In the genomic region with DNA sequence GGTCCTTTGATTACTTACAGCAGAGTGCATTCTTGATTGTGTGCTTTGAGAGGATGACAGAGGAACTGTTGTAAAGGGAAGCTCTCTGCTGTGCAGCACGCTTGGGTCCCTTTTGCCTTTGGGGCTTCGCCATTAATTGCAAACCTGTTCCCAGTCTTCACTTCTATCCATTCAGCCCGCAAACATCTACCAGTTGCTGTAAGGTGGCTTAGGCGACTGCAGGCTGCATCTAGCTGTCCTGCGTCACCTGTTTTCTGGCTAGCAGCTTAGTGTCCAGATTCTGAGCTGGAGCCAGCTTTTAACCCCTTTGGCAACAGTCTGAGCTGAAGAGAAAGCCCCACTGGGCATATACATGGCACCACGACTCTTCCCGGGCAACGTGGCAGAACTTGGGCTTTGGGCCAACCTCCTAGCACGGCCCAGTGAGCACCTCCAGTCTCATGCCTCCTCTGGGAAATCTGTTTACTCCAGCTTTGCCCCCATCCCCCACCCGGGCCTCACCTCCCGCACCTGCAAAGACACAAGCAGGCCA, we compare ENCODE assay signal across 1 cellular context.
TF ChIP-seq lines count a peak whose summit lies in the region.

No MANE protein-coding gene starts in this region.

TF ChIP-seq in HepG2, 621 proteins besides CTCF, POLR2A, EP300 and RAD21 (continued from another document and continues in another):
- TF ChIP-seq ZBED4 (CRISPR knock-in tag; IDR thresholded peaks at IDR 0.05; ENCODE audit: borderline replicate concordance) = peak; percentile 45; the same call in 1 of the 2 replicates
- TF ChIP-seq, protein P1, sequence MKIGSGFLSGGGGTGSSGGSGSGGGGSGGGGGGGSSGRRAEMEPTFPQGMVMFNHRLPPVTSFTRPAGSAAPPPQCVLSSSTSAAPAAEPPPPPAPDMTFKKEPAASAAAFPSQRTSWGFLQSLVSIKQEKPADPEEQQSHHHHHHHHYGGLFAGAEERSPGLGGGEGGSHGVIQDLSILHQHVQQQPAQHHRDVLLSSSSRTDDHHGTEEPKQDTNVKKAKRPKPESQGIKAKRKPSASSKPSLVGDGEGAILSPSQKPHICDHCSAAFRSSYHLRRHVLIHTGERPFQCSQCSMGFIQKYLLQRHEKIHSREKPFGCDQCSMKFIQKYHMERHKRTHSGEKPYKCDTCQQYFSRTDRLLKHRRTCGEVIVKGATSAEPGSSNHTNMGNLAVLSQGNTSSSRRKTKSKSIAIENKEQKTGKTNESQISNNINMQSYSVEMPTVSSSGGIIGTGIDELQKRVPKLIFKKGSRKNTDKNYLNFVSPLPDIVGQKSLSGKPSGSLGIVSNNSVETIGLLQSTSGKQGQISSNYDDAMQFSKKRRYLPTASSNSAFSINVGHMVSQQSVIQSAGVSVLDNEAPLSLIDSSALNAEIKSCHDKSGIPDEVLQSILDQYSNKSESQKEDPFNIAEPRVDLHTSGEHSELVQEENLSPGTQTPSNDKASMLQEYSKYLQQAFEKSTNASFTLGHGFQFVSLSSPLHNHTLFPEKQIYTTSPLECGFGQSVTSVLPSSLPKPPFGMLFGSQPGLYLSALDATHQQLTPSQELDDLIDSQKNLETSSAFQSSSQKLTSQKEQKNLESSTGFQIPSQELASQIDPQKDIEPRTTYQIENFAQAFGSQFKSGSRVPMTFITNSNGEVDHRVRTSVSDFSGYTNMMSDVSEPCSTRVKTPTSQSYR (CRISPR knock-in tag; IDR thresholded peaks at IDR 0.05; ENCODE audit: borderline replicate concordance) = peak; percentile 92
- 0 out of 2 replicates have a peak, but pooled peaks have one; percentile 34 for TF ChIP-seq ATF2 (CRISPR knock-in tag; IDR thresholded peaks at IDR 0.05)
- TF ChIP-seq ARID4A (CRISPR knock-in tag; IDR thresholded peaks at IDR 0.05; ENCODE audit: borderline replicate concordance) = 0 out of 2 replicates have a peak, but pooled peaks have one; percentile 13
- TF ChIP-seq BCL6 (CRISPR knock-in tag; IDR thresholded peaks at IDR 0.05) = 0 out of 2 replicates have a peak, but pooled peaks have one; percentile 18
- TF ChIP-seq, protein P2, sequence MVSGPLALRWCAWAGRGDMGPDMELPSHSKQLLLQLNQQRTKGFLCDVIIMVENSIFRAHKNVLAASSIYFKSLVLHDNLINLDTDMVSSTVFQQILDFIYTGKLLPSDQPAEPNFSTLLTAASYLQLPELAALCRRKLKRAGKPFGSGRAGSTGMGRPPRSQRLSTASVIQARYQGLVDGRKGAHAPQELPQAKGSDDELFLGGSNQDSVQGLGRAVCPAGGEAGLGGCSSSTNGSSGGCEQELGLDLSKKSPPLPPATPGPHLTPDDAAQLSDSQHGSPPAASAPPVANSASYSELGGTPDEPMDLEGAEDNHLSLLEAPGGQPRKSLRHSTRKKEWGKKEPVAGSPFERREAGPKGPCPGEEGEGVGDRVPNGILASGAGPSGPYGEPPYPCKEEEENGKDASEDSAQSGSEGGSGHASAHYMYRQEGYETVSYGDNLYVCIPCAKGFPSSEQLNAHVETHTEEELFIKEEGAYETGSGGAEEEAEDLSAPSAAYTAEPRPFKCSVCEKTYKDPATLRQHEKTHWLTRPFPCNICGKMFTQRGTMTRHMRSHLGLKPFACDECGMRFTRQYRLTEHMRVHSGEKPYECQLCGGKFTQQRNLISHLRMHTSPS (CRISPR knock-in tag; IDR thresholded peaks at IDR 0.05; ENCODE audit: low read depth) = peak; percentile 40; the same call in 1 of the 2 replicates
- 0 out of 2 replicates have a peak, but pooled peaks have one; percentile 15 for TF ChIP-seq ELF1 (CRISPR knock-in tag; IDR thresholded peaks at IDR 0.05)
- peak; percentile 57; the same call in 1 of the 2 replicates for TF ChIP-seq TSC22D2 (CRISPR knock-in tag; IDR thresholded peaks at IDR 0.05; ENCODE audit: borderline replicate concordance)
- peak; percentile 87; the same call in 1 of the 2 replicates for TF ChIP-seq ZNF619 (CRISPR knock-in tag; IDR thresholded peaks at IDR 0.05)
- TF ChIP-seq KAT8 (CRISPR knock-in tag; IDR thresholded peaks at IDR 0.05) = peak; percentile 41; the same call in 1 of the 2 replicates
- TF ChIP-seq FOXO4 (CRISPR knock-in tag; conservative IDR thresholded peaks at IDR 0.05) = no peak
- TF ChIP-seq, protein P3, sequence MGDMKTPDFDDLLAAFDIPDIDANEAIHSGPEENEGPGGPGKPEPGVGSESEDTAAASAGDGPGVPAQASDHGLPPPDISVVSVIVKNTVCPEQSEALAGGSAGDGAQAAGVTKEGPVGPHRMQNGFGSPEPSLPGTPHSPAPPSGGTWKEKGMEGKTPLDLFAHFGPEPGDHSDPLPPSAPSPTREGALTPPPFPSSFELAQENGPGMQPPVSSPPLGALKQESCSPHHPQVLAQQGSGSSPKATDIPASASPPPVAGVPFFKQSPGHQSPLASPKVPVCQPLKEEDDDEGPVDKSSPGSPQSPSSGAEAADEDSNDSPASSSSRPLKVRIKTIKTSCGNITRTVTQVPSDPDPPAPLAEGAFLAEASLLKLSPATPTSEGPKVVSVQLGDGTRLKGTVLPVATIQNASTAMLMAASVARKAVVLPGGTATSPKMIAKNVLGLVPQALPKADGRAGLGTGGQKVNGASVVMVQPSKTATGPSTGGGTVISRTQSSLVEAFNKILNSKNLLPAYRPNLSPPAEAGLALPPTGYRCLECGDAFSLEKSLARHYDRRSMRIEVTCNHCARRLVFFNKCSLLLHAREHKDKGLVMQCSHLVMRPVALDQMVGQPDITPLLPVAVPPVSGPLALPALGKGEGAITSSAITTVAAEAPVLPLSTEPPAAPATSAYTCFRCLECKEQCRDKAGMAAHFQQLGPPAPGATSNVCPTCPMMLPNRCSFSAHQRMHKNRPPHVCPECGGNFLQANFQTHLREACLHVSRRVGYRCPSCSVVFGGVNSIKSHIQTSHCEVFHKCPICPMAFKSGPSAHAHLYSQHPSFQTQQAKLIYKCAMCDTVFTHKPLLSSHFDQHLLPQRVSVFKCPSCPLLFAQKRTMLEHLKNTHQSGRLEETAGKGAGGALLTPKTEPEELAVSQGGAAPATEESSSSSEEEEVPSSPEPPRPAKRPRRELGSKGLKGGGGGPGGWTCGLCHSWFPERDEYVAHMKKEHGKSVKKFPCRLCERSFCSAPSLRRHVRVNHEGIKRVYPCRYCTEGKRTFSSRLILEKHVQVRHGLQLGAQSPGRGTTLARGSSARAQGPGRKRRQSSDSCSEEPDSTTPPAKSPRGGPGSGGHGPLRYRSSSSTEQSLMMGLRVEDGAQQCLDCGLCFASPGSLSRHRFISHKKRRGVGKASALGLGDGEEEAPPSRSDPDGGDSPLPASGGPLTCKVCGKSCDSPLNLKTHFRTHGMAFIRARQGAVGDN (CRISPR knock-in tag; IDR thresholded peaks at IDR 0.05) = peak; percentile 55
- TF ChIP-seq CENPX (CRISPR knock-in tag; IDR thresholded peaks at IDR 0.05) = no peak
- no peak for TF ChIP-seq THAP7 (CRISPR knock-in tag; IDR thresholded peaks at IDR 0.05)
- no peak for TF ChIP-seq TP53 (CRISPR knock-in tag; conservative IDR thresholded peaks at IDR 0.05)
- peak; percentile 34; the same call in 1 of the 2 replicates for TF ChIP-seq PHF8 (CRISPR knock-in tag; IDR thresholded peaks at IDR 0.05)
- no peak for TF ChIP-seq ZNF615 (CRISPR knock-in tag; IDR thresholded peaks at IDR 0.05; ENCODE audit: borderline replicate concordance)
- peak; percentile 87 for TF ChIP-seq PRPF4 (IDR thresholded peaks at IDR 0.05; ENCODE audit: low read depth, low read length, poor library complexity, severe bottlenecking)
- TF ChIP-seq POLR2G (IDR thresholded peaks at IDR 0.05; ENCODE audit: low read depth, low read length) = peak; percentile 46; the same call in 1 of the 2 replicates
- no peak for TF ChIP-seq IKZF4 (CRISPR knock-in tag; IDR thresholded peaks at IDR 0.05; ENCODE audit: borderline replicate concordance, low read depth, not compliant biosample characterization)
- TF ChIP-seq ZNF616 (CRISPR knock-in tag; IDR thresholded peaks at IDR 0.05; ENCODE audit: low read depth) = no peak
- peak; percentile 56; the same call in 1 of the 2 replicates for TF ChIP-seq ZNF501 (CRISPR knock-in tag; IDR thresholded peaks at IDR 0.05)
- TF ChIP-seq NPAS2 (CRISPR knock-in tag; IDR thresholded peaks at IDR 0.05; ENCODE audit: borderline replicate concordance) = no peak
- TF ChIP-seq MIER2 (CRISPR knock-in tag; IDR thresholded peaks at IDR 0.05) = 0 out of 2 replicates have a peak, but pooled peaks have one; percentile 34
- peak; percentile 85 for TF ChIP-seq ZNF652 (CRISPR knock-in tag; IDR thresholded peaks at IDR 0.05; ENCODE audit: borderline replicate concordance, low read depth)
- no peak for TF ChIP-seq ZFAT (CRISPR knock-in tag; conservative IDR thresholded peaks at IDR 0.05)
- 0 out of 2 replicates have a peak, but pooled peaks have one; percentile 34 for TF ChIP-seq ZMYM2 (CRISPR knock-in tag; IDR thresholded peaks at IDR 0.05)
- 0 out of 2 replicates have a peak, but pooled peaks have one; percentile 17 for TF ChIP-seq ZNF331 (CRISPR knock-in tag; IDR thresholded peaks at IDR 0.05)
- no peak for TF ChIP-seq MTA1 (CRISPR knock-in tag; IDR thresholded peaks at IDR 0.05; ENCODE audit: borderline replicate concordance)
- TF ChIP-seq ZNF724P (CRISPR knock-in tag; IDR thresholded peaks at IDR 0.05; ENCODE audit: borderline replicate concordance) = 0 out of 2 replicates have a peak, but pooled peaks have one; percentile 27
- 0 out of 2 replicates have a peak, but pooled peaks have one; percentile 46 for TF ChIP-seq FOXC1 (CRISPR knock-in tag; IDR thresholded peaks at IDR 0.05; ENCODE audit: borderline replicate concordance)
- TF ChIP-seq SAP130 (CRISPR knock-in tag; IDR thresholded peaks at IDR 0.05; ENCODE audit: low read depth) = peak; percentile 39
